Comparison of ENCODE assay signal across 9 cellular contexts in the genomic region with DNA sequence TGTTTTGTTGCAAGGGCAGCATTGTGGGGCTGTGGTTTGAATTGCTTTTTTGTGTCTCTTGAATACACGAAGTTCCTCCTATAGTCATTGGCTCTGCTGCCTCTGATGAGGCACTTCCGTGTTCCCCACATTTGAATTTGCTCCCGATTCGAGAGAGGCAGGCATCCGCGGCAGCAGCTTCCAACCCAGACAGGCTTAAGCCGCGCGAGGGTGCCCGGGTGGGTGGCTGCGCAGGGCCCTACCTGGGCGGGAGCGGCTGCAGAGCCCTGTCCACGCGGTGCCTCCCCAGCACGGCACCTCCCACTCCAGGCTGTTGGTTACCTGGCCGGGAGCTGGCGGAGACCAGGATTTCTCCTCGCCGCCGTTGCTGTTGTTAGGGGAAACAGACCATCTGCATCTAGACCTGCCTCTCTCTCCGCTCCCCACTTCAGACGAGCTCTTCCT.
DNase-seq lines count a peak whose midpoint lies in the region; ATAC-seq and TF ChIP-seq lines count a peak whose summit lies in the region.
"Had no signal": no experiment of that assay in that cellular context is flagged by ENCODE, and none has a peak within 500 bp of the region (broad histone marks: within the 10 kb centered on the region; RNA-seq: fewer than 3 reads in every experiment).

No MANE protein-coding gene starts in this region.

- H3K4me3 Mint-ChIP-seq in activated CD8-positive, alpha-beta T cell treated with anti-CD3 and anti-CD28 coated beads, Interleukin-2, amount 10 ng/mL, durations not matched to agents 7 days and 5 days, result peak overlapping the region; percentile 59
- H3K4me3 Mint-ChIP-seq: natural killer cell treated with Interleukin-12 subunit alpha and Interleukin-12 subunit beta and Interleukin-15 and Interleukin-18, amount 100 ng/mL, for 72 hours had no signal

- H2AK5ac ChIP-seq in trophoblast cell (ENCODE audit: low read length), result no peak overlapping the region

- CTCF ChIA-PET in activated CD8-positive, alpha-beta T cell treated with anti-CD3 and anti-CD28 coated beads, Interleukin-2, amount 10 ng/mL, durations not matched to agents 7 days and 5 days (lab: Charles Lee), result interaction anchor here (2.1 kb wide), 1 partner anchor 14 kb away, joined by 11 read pairs; no protein-coding TSS in a partner anchor
- CTCF ChIA-PET in SK-N-SH (lab: Yijun Ruan, JAX), result interaction anchor here (0.9 to 5.6 kb wide), 2 partner anchors 14 to 74 kb away, joined by 3 to 43 read pairs; no protein-coding TSS in a partner anchor

- H3K79me2 ChIP-seq in trophoblast cell (ENCODE audit: control insufficient read depth, insufficient read depth, low read length, poor library complexity) (peaks cover 3% of the 10 kb centered on the region), SK-N-SH (ENCODE audit: insufficient read depth) (no peaks in the 10 kb centered on the region)

- 22% methylated on average over 8 of the region's 23 CpGs for WGBS in esophagus muscularis mucosa
- WGBS in trophoblast cell (ENCODE audit: extremely low coverage, insufficient coverage, insufficient read length), result no CpG with 5 or more reads among the region's 23 CpGs
- 96% methylated on average over 17 of the region's 23 CpGs for WGBS in SK-N-SH (ENCODE audit: low lambda C conversion rate)

- peak overlapping the region; percentile 58 for H3K4me2 ChIP-seq in trophoblast cell (ENCODE audit: low read length)
- H3K4me2 ChIP-seq in SK-N-SH, result no peak overlapping the region

- H3K36me3 ChIP-seq in esophagus muscularis mucosa, result no peaks in the 10 kb centered on the region
- no peaks in the 10 kb centered on the region for H3K36me3 ChIP-seq in trophoblast cell (ENCODE audit: control insufficient read depth in 1 of 2, insufficient read depth in 2 of 2, low read length in 2 of 2)
- no peaks in the 10 kb centered on the region for H3K36me3 ChIP-seq in ascending aorta
- H3K36me3 ChIP-seq in SK-N-SH (replicated peaks in 1 of 2; ENCODE audit: control insufficient read depth in 1 of 2, insufficient read depth in 2 of 2, low read length in 1 of 2), result no peaks in the 10 kb centered on the region

- H3K9me3 ChIP-seq in esophagus muscularis mucosa, result no peaks in the 10 kb centered on the region
- no peaks in the 10 kb centered on the region for H3K9me3 ChIP-seq in trophoblast cell (ENCODE audit: insufficient read depth, low read depth, low read length)
- no peaks in the 10 kb centered on the region for H3K9me3 ChIP-seq in ascending aorta
- no peaks in the 10 kb centered on the region for H3K9me3 ChIP-seq in SK-N-SH

- H3K27ac ChIP-seq in esophagus muscularis mucosa (replicated peaks in 1 of 4) (peak overlapping the region; percentile 56 to 74 (median 70)), trophoblast cell (ENCODE audit: low read depth, low read length) (no peak overlapping the region), ascending aorta (no peak overlapping the region), SK-N-SH (ENCODE audit: low read depth in 2 of 2, low read length in 1 of 2) (no peak overlapping the region)

- intact Hi-C loops in esophagus muscularis mucosa (cut with DNase I) (no loop called here), ascending aorta (cut with DNase I) (no loop called here)

- H4K12ac ChIP-seq in trophoblast cell (ENCODE audit: low read depth, low read length), result peak overlapping the region; percentile 26

- H3K18ac ChIP-seq in trophoblast cell (ENCODE audit: low read length), result peak overlapping the region; percentile 84

- peak overlapping the region; percentile 70 for H3K14ac ChIP-seq in trophoblast cell (ENCODE audit: low read length)

- H2BK120ac ChIP-seq in trophoblast cell (ENCODE audit: insufficient read depth, low read length, poor library complexity), result peak overlapping the region; percentile 38

- POLR2A ChIA-PET in activated CD8-positive, alpha-beta T cell treated with anti-CD3 and anti-CD28 coated beads, Interleukin-2, amount 10 ng/mL, durations not matched to agents 7 days and 5 days (lab: Charles Lee), result no interaction called here
- POLR2A ChIA-PET in SK-N-SH (lab: Yijun Ruan, JAX), result no interaction called here

- H3K79me1 ChIP-seq in trophoblast cell (ENCODE audit: low read length), result peaks cover 3% of the 10 kb centered on the region

- H3K27me3 ChIP-seq in esophagus muscularis mucosa (no peaks in the 10 kb centered on the region), trophoblast cell (ENCODE audit: insufficient read depth, low read length) (no peaks in the 10 kb centered on the region), ascending aorta (no peaks in the 10 kb centered on the region), SK-N-SH (ENCODE audit: insufficient read depth) (no peaks in the 10 kb centered on the region)

- H3K27me3 Mint-ChIP-seq in activated CD8-positive, alpha-beta T cell treated with anti-CD3 and anti-CD28 coated beads, Interleukin-2, amount 10 ng/mL, durations not matched to agents 7 days and 5 days (ENCODE audit: low read depth), result peaks cover 27% of the 10 kb centered on the region

- no peaks in the 10 kb centered on the region for H3K9me2 ChIP-seq in SK-N-SH

- DNase-seq in GM12865 (ENCODE audit: low read depth) (peak; percentile 5), LNCaP clone FGC (ENCODE audit: low read depth) (no peak), esophagus muscularis mucosa (ENCODE audit: extremely low spot score) (no peak), trophoblast cell (no peak), ascending aorta (ENCODE audit: low spot score in 2 of 2) (no peak), SK-N-SH (no peak)
- DNase-seq in activated CD8-positive, alpha-beta T cell treated with anti-CD3 and anti-CD28 coated beads, Interleukin-2, amount 10 ng/mL, durations not matched to agents 7 days and 5 days, result no peak

- peak overlapping the region; percentile 75 for H2BK12ac ChIP-seq in trophoblast cell (ENCODE audit: low read length)

- H3K4me1 ChIP-seq in esophagus muscularis mucosa, result peaks cover 0 to 36% (median 22%) of the 10 kb centered on the region in 4 donors
- peaks cover 0 to 6% of the 10 kb centered on the region in 2 experiments for H3K4me1 ChIP-seq in trophoblast cell (ENCODE audit: control insufficient read depth in 1 of 2, insufficient read depth in 2 of 2, low read length in 2 of 2)
- H3K4me1 ChIP-seq in ascending aorta, result no peaks in the 10 kb centered on the region
- peaks cover 4 to 12% of the 10 kb centered on the region in 2 experiments; a peak in 3 of 4 replicates for H3K4me1 ChIP-seq in SK-N-SH (ENCODE audit: control insufficient read depth in 1 of 2, insufficient read depth in 2 of 2, low read depth in 1 of 2, low read length in 1 of 2)

- H2AFZ ChIP-seq in trophoblast cell (ENCODE audit: insufficient read depth, low read length, poor library complexity) (peak overlapping the region; percentile 70), SK-N-SH (ENCODE audit: low read depth) (no peak overlapping the region)

- H3K9me3 Mint-ChIP-seq in activated CD8-positive, alpha-beta T cell treated with anti-CD3 and anti-CD28 coated beads, Interleukin-2, amount 10 ng/mL, durations not matched to agents 7 days and 5 days (ENCODE audit: insufficient read depth), result no peaks in the 10 kb centered on the region
- H3K9me3 Mint-ChIP-seq: natural killer cell treated with Interleukin-12 subunit alpha and Interleukin-12 subunit beta and Interleukin-15 and Interleukin-18, amount 100 ng/mL, for 72 hours had no signal

- no peaks in the 10 kb centered on the region for H3F3A ChIP-seq in SK-N-SH (replicated peaks; ENCODE audit: insufficient read depth)

- H3K4ac ChIP-seq in trophoblast cell (ENCODE audit: low read depth, low read length), result peak overlapping the region; percentile 39

- H4K91ac ChIP-seq in trophoblast cell (ENCODE audit: low read depth, low read length), result no peak overlapping the region

- no peak for TF ChIP-seq CTCF in GM12865 (IDR thresholded peaks at IDR 0.05; ENCODE audit: insufficient read depth, low read depth, low read length, missing control alignments)
- TF ChIP-seq CTCF in LNCaP clone FGC (IDR thresholded peaks at IDR 0.05; ENCODE audit: control insufficient read depth, extremely low read depth, insufficient read depth), result no peak
- TF ChIP-seq CTCF in esophagus muscularis mucosa (IDR thresholded peaks at IDR 0.05), result no peak
- TF ChIP-seq CTCF in ascending aorta (IDR thresholded peaks at IDR 0.05), result no peak
- TF ChIP-seq CTCF in SK-N-SH (IDR thresholded peaks at IDR 0.05), result no peak

- TF ChIP-seq EP300 in esophagus muscularis mucosa (IDR thresholded peaks at IDR 0.05), result no peak
- no peak for TF ChIP-seq EP300 in SK-N-SH (IDR thresholded peaks at IDR 0.05; ENCODE audit: borderline replicate concordance in 1 of 2, low read depth in 1 of 2, low read length in 1 of 2)

- peak overlapping the region; percentile 79 for H4K8ac ChIP-seq in trophoblast cell (ENCODE audit: low read depth, low read length)

- no peak for TF ChIP-seq RAD21 in SK-N-SH (IDR thresholded peaks at IDR 0.05; ENCODE audit: low read length)

- ATAC-seq in activated CD8-positive, alpha-beta T cell treated with anti-CD3 and anti-CD28 coated beads, Interleukin-2, amount 10 ng/mL, durations not matched to agents 7 days and 5 days, result peak; percentile 79
- no peak for ATAC-seq in HG02938 (IDR thresholded peaks at IDR 0.05; ENCODE audit: unreplicated experiment)

- H3K23ac ChIP-seq in trophoblast cell (ENCODE audit: low read length), result no peak overlapping the region

- H3K9ac ChIP-seq in trophoblast cell (ENCODE audit: low read length) (no peak overlapping the region), SK-N-SH (no peak overlapping the region)

- no peak for TF ChIP-seq POLR2A in esophagus muscularis mucosa (IDR thresholded peaks at IDR 0.05; ENCODE audit: low read depth)

- no peaks in the 10 kb centered on the region for H4K20me1 ChIP-seq in SK-N-SH (ENCODE audit: insufficient read depth)

- H2BK5ac ChIP-seq in trophoblast cell (ENCODE audit: low read depth, low read length, poor library complexity), result peak overlapping the region; percentile 33

- no peak overlapping the region for H3K27ac Mint-ChIP-seq in activated CD8-positive, alpha-beta T cell treated with anti-CD3 and anti-CD28 coated beads, Interleukin-2, amount 10 ng/mL, durations not matched to agents 7 days and 5 days
- H3K27ac Mint-ChIP-seq: natural killer cell treated with Interleukin-12 subunit alpha and Interleukin-12 subunit beta and Interleukin-15 and Interleukin-18, amount 100 ng/mL, for 72 hours had no signal

- peaks cover 3% of the 10 kb centered on the region for H3K4me1 Mint-ChIP-seq in activated CD8-positive, alpha-beta T cell treated with anti-CD3 and anti-CD28 coated beads, Interleukin-2, amount 10 ng/mL, durations not matched to agents 7 days and 5 days (ENCODE audit: low read depth)

- peak overlapping the region; percentile 13 for H3K4me3 ChIP-seq in GM12865 (ENCODE audit: low read depth, low read length)
- H3K4me3 ChIP-seq in LNCaP clone FGC (ENCODE audit: low read depth, low read length), result peak overlapping the region; percentile 43
- H3K4me3 ChIP-seq in esophagus muscularis mucosa, result peak overlapping the region; percentile 49 to 63 (median 54)
- no peak overlapping the region for H3K4me3 ChIP-seq in trophoblast cell (ENCODE audit: low read depth, low read length)
- peak overlapping the region in 1 of 2 donors; percentile 46 for H3K4me3 ChIP-seq in ascending aorta
- no peak overlapping the region for H3K4me3 ChIP-seq in SK-N-SH (ENCODE audit: low read depth in 2 of 2, low read length in 1 of 2)

- H3K36me3 Mint-ChIP-seq in activated CD8-positive, alpha-beta T cell treated with anti-CD3 and anti-CD28 coated beads, Interleukin-2, amount 10 ng/mL, durations not matched to agents 7 days and 5 days (ENCODE audit: low read depth), result no peaks in the 10 kb centered on the region
- H3K36me3 Mint-ChIP-seq: natural killer cell treated with Interleukin-12 subunit alpha and Interleukin-12 subunit beta and Interleukin-15 and Interleukin-18, amount 100 ng/mL, for 72 hours had no signal

Comparison
In these comparisons a context has a peak if more than half of its experiments do, and no peak if none do; other contexts are left out.
1. H3K4me3 ChIP-seq: peak in GM12865 (single experiment), LNCaP clone FGC (single experiment) and esophagus muscularis mucosa (4 of 4); none in trophoblast cell (single experiment) and SK-N-SH (0 of 2).
2. H3K27ac ChIP-seq: peak in esophagus muscularis mucosa (4 of 4); none in trophoblast cell (single experiment), ascending aorta (0 of 2) and SK-N-SH (0 of 2).